1 cellular context compared by ENCODE assay signal in genomic region chr15:61917457-61917856, GRCh38.
TF ChIP-seq lines count a peak whose summit lies in the region.

No MANE protein-coding gene starts in this region.

TF ChIP-seq in K562, 482 proteins besides CTCF, POLR2A, EP300 and RAD21 (continued from another document):
- no peak for TF ChIP-seq ZNF57 (CRISPR knock-in tag; IDR thresholded peaks at IDR 0.05)
